ENCODE assay signal across 23 cellular contexts in the genomic region with DNA sequence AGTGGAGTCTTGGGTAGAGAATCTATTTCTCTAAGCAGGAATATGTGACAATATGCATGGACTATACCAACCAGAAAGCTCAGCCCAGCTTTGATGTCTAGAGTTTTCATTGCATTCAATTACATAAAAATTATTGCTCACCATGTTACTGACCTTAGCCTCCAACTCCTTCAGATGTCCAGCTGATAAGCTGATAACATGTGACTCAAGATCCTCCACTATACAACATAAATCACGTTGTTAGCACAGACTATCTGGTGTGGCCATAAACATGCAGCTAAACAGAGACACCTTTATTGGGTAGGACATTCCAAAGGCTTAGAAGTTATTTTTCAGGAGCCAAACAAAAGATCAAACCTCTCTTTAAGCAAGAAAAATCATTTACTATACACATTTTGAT.
A peak's percentile ranks its signal among the peaks of the same experiment; 100 is the strongest.
DNase-seq lines count a peak whose midpoint lies in the region; FAIRE-seq and TF ChIP-seq lines count a peak whose summit lies in the region.
"Had no signal": no experiment of that assay in that cellular context is flagged by ENCODE, and none has a peak within 500 bp of the region (broad histone marks: within the 10 kb centered on the region; RNA-seq: fewer than 3 reads in every experiment).

No MANE protein-coding gene starts in this region.

- H4K5ac ChIP-seq in H9 (ENCODE audit: insufficient read length, low read depth, low read length) = no peak overlapping the region

- H4K8ac ChIP-seq in H9 (replicated peaks; ENCODE audit: insufficient read length, low read depth, low read length) = no peak overlapping the region

- no peak for TF ChIP-seq CTCF in H9 (conservative IDR thresholded peaks at IDR 0.05)

- no peak overlapping the region for H2BK5ac ChIP-seq in H9 (ENCODE audit: insufficient read length, low read length)

- no peak overlapping the region for H3K27ac Mint-ChIP-seq in H9
- H3K27ac Mint-ChIP-seq: CD14-positive monocyte; CD4-positive, alpha-beta T cell; CD8-positive, alpha-beta memory T cell; HFFc6 had no signal

- no peaks in the 10 kb centered on the region for H3K79me1 ChIP-seq in H9 (ENCODE audit: insufficient read depth, low read depth, low read length, poor library complexity, severe bottlenecking)

- H3K27ac ChIP-seq in H9 (ENCODE audit: insufficient read length, low read depth, low read length) = no peak overlapping the region
- H3K27ac ChIP-seq: BLaER1 treated with 17β-estradiol and CSF1 and Interleukin-3, amounts not matched to agents 10 nM and 100 nM; GM23248 had no signal

- no peak for TF ChIP-seq POLR2A in H54 (IDR thresholded peaks at IDR 0.05; ENCODE audit: low read depth, low read length)

- no peaks in the 10 kb centered on the region for H3K23me2 ChIP-seq in H9 (ENCODE audit: insufficient read length, low read depth, low read length, poor library complexity, severe bottlenecking)

- H2AFZ ChIP-seq in H9 (ENCODE audit: low read length) = no peak overlapping the region
- H2AFZ ChIP-seq: GM23248 had no signal

- no peaks in the 10 kb centered on the region for H3K9me3 ChIP-seq in H9 (ENCODE audit: control insufficient read depth, low read depth, low read length)
- H3K9me3 ChIP-seq: BE2C; BLaER1 treated with 17β-estradiol and CSF1 and Interleukin-3, amounts not matched to agents 10 nM and 100 nM; Caco-2; HAP-1 had no signal

- no peaks in the 10 kb centered on the region for H3K79me2 ChIP-seq in H9 (ENCODE audit: insufficient read depth, low read length)

- no peaks in the 10 kb centered on the region; a peak in 1 of 7 replicates for H3K36me3 Mint-ChIP-seq in H9 (ENCODE audit: insufficient read depth in 1 of 3, low read depth in 3 of 3)
- H3K36me3 Mint-ChIP-seq: CD14-positive monocyte; CD8-positive, alpha-beta memory T cell had no signal

- H3K4me3 Mint-ChIP-seq in H9 = no peak overlapping the region
- H3K4me3 Mint-ChIP-seq: CD14-positive monocyte; CD4-positive, alpha-beta T cell; CD8-positive, alpha-beta memory T cell; HFFc6 had no signal

- no peaks in the 10 kb centered on the region for H3K9me3 Mint-ChIP-seq in H9

- no peak overlapping the region for H4K91ac ChIP-seq in H9 (ENCODE audit: insufficient read length, low read depth, low read length)

- WGBS in H9 (ENCODE audit: extremely low coverage, insufficient read length, low lambda C conversion rate) = no CpG with 5 or more reads among the region's 1 CpG

- no peaks in the 10 kb centered on the region for H3K27me3 ChIP-seq in H9 (ENCODE audit: insufficient read depth, low read length)
- H3K27me3 ChIP-seq: BE2C; BLaER1 treated with 17β-estradiol and CSF1 and Interleukin-3, amounts not matched to agents 10 nM and 100 nM had no signal

- H3K9ac ChIP-seq in H9 (ENCODE audit: extremely low read depth, insufficient read length, low read length) = no peak overlapping the region
- H3K9ac ChIP-seq: BLaER1 treated with 17β-estradiol and CSF1 and Interleukin-3, amounts not matched to agents 10 nM and 100 nM; GM23248 had no signal

- peaks cover 3 to 7% of the 10 kb centered on the region in 2 experiments for H3K4me1 Mint-ChIP-seq in H9
- H3K4me1 Mint-ChIP-seq: CD14-positive monocyte; CD8-positive, alpha-beta memory T cell had no signal

- no peak overlapping the region for H2BK15ac ChIP-seq in H9 (ENCODE audit: low read depth, low read length)

- no peaks in the 10 kb centered on the region for H4K20me1 ChIP-seq in H9 (ENCODE audit: control insufficient read depth, insufficient read depth, insufficient read length)
- H4K20me1 ChIP-seq: BLaER1 treated with 17β-estradiol and CSF1 and Interleukin-3, amounts not matched to agents 10 nM and 100 nM had no signal

- no peaks in the 10 kb centered on the region; the same call in 1 of the 2 replicates for H3K27me3 Mint-ChIP-seq in H9 (ENCODE audit: low read depth)
- H3K27me3 Mint-ChIP-seq: CD4-positive, alpha-beta T cell; CD8-positive, alpha-beta memory T cell had no signal

- no peak overlapping the region for H3K4ac ChIP-seq in H9 (ENCODE audit: low read depth, low read length)

- H3T11ph ChIP-seq in H9 (ENCODE audit: low read length) = no peak overlapping the region

- H2BK12ac ChIP-seq in H9 (ENCODE audit: insufficient read length, low read depth, low read length) = no peak overlapping the region

- FAIRE-seq in H54 (lab: Jason Lieb, UNC) = peak; percentile 77
- FAIRE-seq: A204.1, G401.6, GM12892, GM19239, H1 had no signal

- H3K4me2 ChIP-seq in H9 (ENCODE audit: insufficient read depth, insufficient read length, low read length) = no peak overlapping the region
- H3K4me2 ChIP-seq: BLaER1 treated with 17β-estradiol and CSF1 and Interleukin-3, amounts not matched to agents 10 nM and 100 nM had no signal

- no peak overlapping the region for H3K56ac ChIP-seq in H9 (ENCODE audit: insufficient read length, low read depth, low read length)

- H2BK20ac ChIP-seq in H9 (ENCODE audit: low read depth, low read length, poor library complexity, severe bottlenecking) = no peak overlapping the region

- H3K14ac ChIP-seq in H9 (ENCODE audit: insufficient read depth, low read length) = no peak overlapping the region

- H3K23ac ChIP-seq in H9 (ENCODE audit: insufficient read length, low read depth, low read length) = no peak overlapping the region

- no peak overlapping the region for H3K18ac ChIP-seq in H9 (ENCODE audit: insufficient read length, low read depth, low read length)

- no peaks in the 10 kb centered on the region for H3K4me1 ChIP-seq in H9 (ENCODE audit: insufficient read depth, low read length)
- H3K4me1 ChIP-seq: BE2C; BLaER1 treated with 17β-estradiol and CSF1 and Interleukin-3, amounts not matched to agents 10 nM and 100 nM; HAP-1 had no signal

- no peak for DNase-seq in H54 (ENCODE audit: insufficient read length, low spot score)
- DNase-seq in OCI-M1 (lab: John Stamatoyannopoulos, UW) = peak; percentile 6
- DNase-seq in left kidney (ENCODE audit: low read depth, low spot score) = peak; percentile 31
- no peak for DNase-seq in activated CD4-positive, alpha-beta T cell treated with anti-CD3 and anti-CD28 coated beads for 1 hour
- no peak for DNase-seq in activated CD4-positive, CD25-positive, alpha-beta regulatory T cell treated with anti-CD3 and anti-CD28 coated beads, Interleukin-2, amount 50 U/mL, for 72 hours
- DNase-seq in AML-193 (lab: John Stamatoyannopoulos, UW) = no peak
- DNase-seq in H9 = no peak
- DNase-seq: BE2C; CD4-positive, alpha-beta T cell; CD8-positive, alpha-beta memory T cell; DMS153; DND-41; HFFc6 had no signal

- H2AK5ac ChIP-seq in H9 (ENCODE audit: insufficient read length, low read length) = no peak overlapping the region

- H2BK120ac ChIP-seq in H9 (ENCODE audit: low read depth, low read length, poor library complexity, severe bottlenecking) = no peak overlapping the region

Comparison
In these comparisons a context has a peak if more than half of its experiments do, and no peak if none do; other contexts are left out.
1. DNase-seq: peak in OCI-M1 (single experiment) and left kidney (single experiment); none in H54 (single experiment), activated CD4-positive, alpha-beta T cell treated with anti-CD3 and anti-CD28 coated beads for 1 hour (single experiment), activated CD4-positive, CD25-positive, alpha-beta regulatory T cell treated with anti-CD3 and anti-CD28 coated beads, Interleukin-2, amount 50 U/mL, for 72 hours (single experiment), AML-193 (0 of 2) and H9 (single experiment).